Comparison of ENCODE assay signal across 10 cellular contexts in the genomic region with DNA sequence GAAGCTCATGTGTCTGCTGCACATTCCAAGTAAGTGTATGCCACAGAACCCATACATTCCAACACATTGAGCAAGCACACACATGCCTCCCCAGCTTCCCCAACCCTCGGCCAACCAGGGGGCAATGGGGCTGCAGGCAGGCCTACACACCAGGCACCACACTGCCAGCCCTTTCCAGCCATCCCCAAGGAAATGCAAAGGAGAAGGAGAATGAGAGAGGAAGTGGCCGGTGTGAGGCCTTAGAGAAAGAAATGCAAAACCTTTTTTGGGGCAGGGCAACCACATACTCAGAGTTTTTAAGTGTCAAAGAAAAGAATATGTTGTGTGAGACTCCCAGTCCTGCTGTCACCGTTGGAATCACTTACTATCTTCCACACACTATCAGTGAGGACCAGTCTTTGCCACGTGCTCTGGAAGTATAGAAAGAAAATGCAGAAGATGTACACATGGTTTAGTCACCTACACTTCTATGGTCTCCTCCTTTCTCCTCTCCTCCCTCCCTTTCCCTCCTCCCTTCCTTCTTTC. TPM values are rescaled to one million over a fixed set of nuclear protein-coding genes. Genes with fewer than 3 reads are reported as not detected.
A peak's percentile ranks its signal among the peaks of the same experiment; 100 is the strongest.
DNase-seq lines count a peak whose midpoint lies in the region; ATAC-seq, FAIRE-seq and TF ChIP-seq lines count a peak whose summit lies in the region.
"Had no signal": no experiment of that assay in that cellular context is flagged by ENCODE, and none has a peak within 500 bp of the region (broad histone marks: within the 10 kb centered on the region; RNA-seq: fewer than 3 reads in every experiment).

No MANE protein-coding gene starts in this region.

- H3K9ac ChIP-seq in HepG2 (ENCODE audit: insufficient read depth, low read depth, low read length): no peak overlapping the region

- DNase-seq in HepG2 (ENCODE audit: low spot score): peak; percentile 45
- DNase-seq in right lobe of liver: no peak
- peak; percentile 37 to 66 for DNase-seq in SW 1271 (lab: John Stamatoyannopoulos, UW)
- peak; percentile 84 for DNase-seq in fibroblast of villous mesenchyme (ENCODE audit: low read depth)
- peak; percentile 42 for DNase-seq in urothelium cell line (ENCODE audit: low spot score)
- no peak for DNase-seq in hypothalamus (lab: John Stamatoyannopoulos, UW)
- no peak for DNase-seq in SHP77 (lab: John Stamatoyannopoulos, UW)
- DNase-seq in small intestine: no peak
- DNase-seq: activated CD4-positive, alpha-beta T cell treated with anti-CD3 and anti-CD28 coated beads, Interleukin-2, amount 50 U/mL, for 48 hours; amygdala had no signal

- BruUV-seq in HepG2 (replicated peaks; lab: Mats Ljungman, UMichigan): no TSS peak

- no peak for FAIRE-seq in HepG2 (lab: Jason Lieb, UNC)
- FAIRE-seq in urothelium cell line (lab: Jason Lieb, UNC): peak; percentile 52
- no peak for FAIRE-seq in small intestine (lab: Jason Lieb, UNC)

- peaks cover 98% of the 10 kb centered on the region for H4K20me1 ChIP-seq in HepG2 (ENCODE audit: insufficient read depth, low read length)

- TF ChIP-seq CTCF in HepG2 (CRISPR knock-in tag; IDR thresholded peaks at IDR 0.05) (no peak), right lobe of liver (IDR thresholded peaks at IDR 0.05) (no peak), fibroblast of villous mesenchyme (IDR thresholded peaks at IDR 0.05; ENCODE audit: insufficient read depth, low read depth, low read length) (no peak)

- 35% methylated on average over 4 of the region's 4 CpGs for WGBS in HepG2 (ENCODE audit: low lambda C conversion rate)
- WGBS in right lobe of liver (ENCODE audit: insufficient coverage, low coverage, low lambda C conversion rate, missing lambda C conversion rate): 48% methylated on average over 4 of the region's 4 CpGs
- WGBS in small intestine, 3 donors: 64 to 78% (median 65%) methylated on average over 4 of the region's 4 CpGs

- no peak for TF ChIP-seq EP300 in HepG2 (IDR thresholded peaks at IDR 0.05; ENCODE audit: low read depth in 2 of 2, low read length in 2 of 2)
- no peak for TF ChIP-seq EP300 in HepG2 (CRISPR knock-in tag; IDR thresholded peaks at IDR 0.05; ENCODE audit: borderline replicate concordance)

- no peak for TF ChIP-seq RAD21 in HepG2 (CRISPR knock-in tag; IDR thresholded peaks at IDR 0.05)

- TF ChIP-seq POLR2A in HepG2 (IDR thresholded peaks at IDR 0.05; ENCODE audit: insufficient read depth in 1 of 2, low read depth in 2 of 2, low read length in 2 of 2) (no peak), right lobe of liver (IDR thresholded peaks at IDR 0.05) (no peak)

- CTCF ChIA-PET in HepG2 (lab: Yijun Ruan, JAX; ENCODE audit: low intra/inter-chr PET ratio, low total read pairs): no interaction called here

- H3K27ac ChIP-seq in HepG2 (ENCODE audit: extremely low read length, insufficient read depth, low read length): no peak overlapping the region
- H3K27ac ChIP-seq in right lobe of liver: no peak overlapping the region
- H3K27ac ChIP-seq in small intestine (ENCODE audit: low read depth in 1 of 2, low read length in 1 of 2): no peak overlapping the region

- H3K9me3 ChIP-seq in HepG2 (ENCODE audit: low read length) (no peaks in the 10 kb centered on the region), right lobe of liver (no peaks in the 10 kb centered on the region), small intestine (ENCODE audit: control insufficient read depth, low read depth) (no peaks in the 10 kb centered on the region)

- intact Hi-C loops in HepG2 (cut with micrococcal nuclease; ENCODE audit: unreplicated experiment): no loop called here
- intact Hi-C loops in right lobe of liver (cut with DNase I): no loop called here

- POLR2A ChIA-PET in HepG2 (lab: Yijun Ruan, JAX): interaction anchor here (0.5 to 0.7 kb wide), 2 partner anchors 9 to 36 kb away, joined by 3 to 4 read pairs; no protein-coding TSS in a partner anchor

- in situ Hi-C loops in HepG2 (cut with HindIII; ENCODE audit: extremely low pct_ligation_motif_present, low pct_unique_long_range_greater_than_20kb): no loop called here

- H3K79me2 ChIP-seq in HepG2 (ENCODE audit: insufficient read depth, low read length): peaks cover 100% of the 10 kb centered on the region

- H3K4me2 ChIP-seq in HepG2 (ENCODE audit: low read depth, low read length): peak overlapping the region; percentile 22; the same call in 1 of the 2 replicates

- no peak overlapping the region for H2AFZ ChIP-seq in HepG2 (ENCODE audit: low read length)

- H3K4me3 ChIP-seq in HepG2 (replicated peaks in 1 of 3; ENCODE audit: insufficient read depth in 1 of 3, low read depth in 2 of 3, low read length in 3 of 3): no peak overlapping the region
- H3K4me3 ChIP-seq in right lobe of liver: no peak overlapping the region
- no peak overlapping the region for H3K4me3 ChIP-seq in fibroblast of villous mesenchyme (ENCODE audit: low read depth, low read length)
- no peak overlapping the region for H3K4me3 ChIP-seq in small intestine (ENCODE audit: low read depth in 1 of 2, low read length in 2 of 2)

- peak; percentile 86 for ATAC-seq in HepG2
- ATAC-seq in right lobe of liver: no peak

- H3K27me3 ChIP-seq in HepG2 (ENCODE audit: control insufficient read depth in 1 of 2, insufficient read depth in 2 of 2, low read length in 2 of 2) (no peaks in the 10 kb centered on the region), right lobe of liver (no peaks in the 10 kb centered on the region), small intestine (ENCODE audit: control insufficient read depth in 2 of 2, insufficient read depth in 2 of 2, low read length in 2 of 2) (no peaks in the 10 kb centered on the region)

- H3K36me3 ChIP-seq in HepG2 (replicated peaks in 1 of 2; ENCODE audit: control insufficient read depth in 1 of 2, insufficient read depth in 2 of 2, low read length in 2 of 2) (peaks cover 3% of the 10 kb centered on the region in 2 experiments; a peak in 2 of 5 replicates), right lobe of liver (no peaks in the 10 kb centered on the region), small intestine (ENCODE audit: control insufficient read depth in 2 of 2, insufficient read depth in 2 of 2, low read length in 2 of 2) (no peaks in the 10 kb centered on the region)

- H3K4me1 ChIP-seq in HepG2 (ENCODE audit: insufficient read depth, low read length) (peaks cover 67% of the 10 kb centered on the region), right lobe of liver (no peaks in the 10 kb centered on the region), small intestine (ENCODE audit: control insufficient read depth in 2 of 2, insufficient read depth in 1 of 2, low read depth in 1 of 2, low read length in 1 of 2) (peaks cover 0 to 2% of the 10 kb centered on the region in 2 donors)

TF ChIP-seq in HepG2, 621 proteins besides CTCF, POLR2A, EP300 and RAD21 (continues in another document):
- TF ChIP-seq DBP (CRISPR knock-in tag; IDR thresholded peaks at IDR 0.05; ENCODE audit: not compliant biosample characterization): no peak
- peak; percentile 60 for TF ChIP-seq MNT (IDR thresholded peaks at IDR 0.05)
- TF ChIP-seq CEBPG (CRISPR knock-in tag; IDR thresholded peaks at IDR 0.05): peak; percentile 36; the same call in 1 of the 2 replicates
- TF ChIP-seq ZNF713 (CRISPR knock-in tag; IDR thresholded peaks at IDR 0.05): no peak
- no peak for TF ChIP-seq POGZ (CRISPR knock-in tag; IDR thresholded peaks at IDR 0.05)

RNA-seq across cellular contexts. Expression of gene IGF2BP2, which starts 11.1 kb away (rescaled TPM):
- total RNA-seq in HepG2 (2016; rRNA removed; fragmentation: Illumina TruSeq; extraction: Trizol) (46.0 and 46.3 TPM in 2 replicates), right lobe of liver (1 to 10 TPM in 5 of 6 experiments, under 1 TPM in 1; 0.99 to 3.0 (median 1.8) TPM), fibroblast of villous mesenchyme (62.5 and 67.8 TPM in 2 replicates)
- total RNA-seq in HepG2 (2016; cell fraction: cytosol; rRNA removed; fragmentation: Illumina TruSeq; extraction: Trizol; ENCODE audit: low read depth): 27.3 and 31.8 TPM in 2 replicates
- total RNA-seq in HepG2 (2016; cell fraction: insoluble cytoplasmic fraction; rRNA removed; fragmentation: Illumina TruSeq; extraction: Trizol): 36.6 and 47.1 TPM in 2 replicates
- total RNA-seq in HepG2 (2016; cell fraction: membrane; rRNA removed; fragmentation: Illumina TruSeq; extraction: Trizol): 57.4 and 59.2 TPM in 2 replicates
- 59.9 and 71.5 TPM in 2 replicates for total RNA-seq in HepG2 (2016; cell fraction: nucleus; rRNA removed; fragmentation: Illumina TruSeq; extraction: Trizol)
- polyA plus RNA-seq in HepG2 (2011; rRNA removed) (6.5 and 9.5 TPM in 2 replicates), small intestine (10 to 100 TPM; 12.1 to 30.2 (median 15.7) TPM)
- polyA plus RNA-seq in HepG2 (2011; cell fraction: cytosol; rRNA removed): 3.6 and 6.7 TPM in 2 replicates
- 29.6 and 44.5 TPM in 2 replicates for polyA plus RNA-seq in HepG2 (2011; cell fraction: nucleus; rRNA removed)
- polyA plus RNA-seq in HepG2 (2012): 93.3 and 101 TPM in 2 replicates
- 22.3 and 25.9 TPM in 2 replicates for polyA plus RNA-seq in HepG2 (2016; cell fraction: cytosol; fragmentation: Illumina TruSeq; extraction: Trizol; ENCODE audit: low read depth)
- 65.2 and 84.9 TPM in 2 replicates for polyA plus RNA-seq in HepG2 (2016; cell fraction: insoluble cytoplasmic fraction; fragmentation: Illumina TruSeq; extraction: Trizol; ENCODE audit: low read depth)
- polyA plus RNA-seq in HepG2 (2016; cell fraction: membrane; fragmentation: Illumina TruSeq; extraction: Trizol; ENCODE audit: low read depth): 59.1 and 66.3 TPM in 2 replicates
- 115 and 116 TPM in 2 replicates for polyA plus RNA-seq in HepG2 (2016; cell fraction: nucleus; fragmentation: Illumina TruSeq; extraction: Trizol; ENCODE audit: insufficient read depth, low read depth)
- 11.7 TPM in 1 of 2 replicates, not detected in the other for polyA minus RNA-seq in HepG2 (2011; rRNA and poly(A)+ RNA removed; ENCODE audit: low replicate concordance)
- 13.2 and 23.5 TPM in 2 replicates for polyA minus RNA-seq in HepG2 (2011; cell fraction: cytosol; rRNA and poly(A)+ RNA removed)
- 110 and 124 TPM in 2 replicates for polyA minus RNA-seq in HepG2 (2011; cell fraction: nucleus; rRNA and poly(A)+ RNA removed)

Comparison
In these comparisons a context has a peak if more than half of its experiments do, and no peak if none do; other contexts are left out.
1. DNase-seq: peak in HepG2 (single experiment), SW 1271 (2 of 2), fibroblast of villous mesenchyme (single experiment) and urothelium cell line (single experiment); none in right lobe of liver (0 of 3), hypothalamus (0 of 51), SHP77 (0 of 2) and small intestine (single experiment).
2. RNA of gene IGF2BP2, which starts 11.1 kb away (total RNA-seq): 62.5 to 67.8 TPM in fibroblast of villous mesenchyme and 27.3 to 71.5 TPM in HepG2; 0.99 to 3.0 TPM in right lobe of liver; every median in the first group is over 4 times any median in the second.